ENCODE assay signal across 24 cellular contexts in genomic region chr7:25207887-25208286, GRCh38. TPM values are rescaled to one million over a fixed set of nuclear protein-coding genes. Genes with fewer than 3 reads are reported as not detected.
DNase-seq lines count a peak whose midpoint lies in the region; ATAC-seq, FAIRE-seq and TF ChIP-seq lines count a peak whose summit lies in the region.
"Had no signal": no experiment of that assay in that cellular context is flagged by ENCODE, and none has a peak within 500 bp of the region (broad histone marks: within the 10 kb centered on the region; RNA-seq: fewer than 3 reads in every experiment).

No MANE protein-coding gene starts in this region.

- in situ Hi-C loops in transverse colon (cut with MboI; ENCODE audit: low pct_ligation_motif_present in 1 of 4, low pct_unique_long_range_greater_than_20kb in 1 of 4, low sequenced_read_pairs in 3 of 4) = no loop called here

- H3K36me3 ChIP-seq in mucosa of rectum (ENCODE audit: control insufficient read depth in 2 of 2, insufficient read depth in 2 of 2, low read length in 2 of 2) (no peaks in the 10 kb centered on the region), transverse colon (no peaks in the 10 kb centered on the region), WERI-Rb-1 (no peaks in the 10 kb centered on the region)
- H3K36me3 ChIP-seq: BLaER1 treated with 17β-estradiol and CSF1 and Interleukin-3, amounts not matched to agents 10 nM and 100 nM had no signal

- no peak overlapping the region for H3K9ac ChIP-seq in mucosa of rectum (ENCODE audit: low read depth in 1 of 2, low read length in 2 of 2)
- H3K9ac ChIP-seq: BLaER1 treated with 17β-estradiol and CSF1 and Interleukin-3, amounts not matched to agents 10 nM and 100 nM had no signal

- intact Hi-C loops in left colon (cut with DNase I, micrococcal nuclease) = no loop called here
- intact Hi-C loops in transverse colon (cut with DNase I; ENCODE audit: low total_unique reads) = no loop called here

- H3K4me3 ChIP-seq in mucosa of rectum (ENCODE audit: low read length in 2 of 2) (no peak overlapping the region), transverse colon (no peak overlapping the region), WERI-Rb-1 (ENCODE audit: low read depth, low read length) (no peak overlapping the region)
- H3K4me3 ChIP-seq: A549; BLaER1 treated with 17β-estradiol and CSF1 and Interleukin-3, amounts not matched to agents 10 nM and 100 nM; GM12878 had no signal

- H3K27me3 ChIP-seq in mucosa of rectum (ENCODE audit: control insufficient read depth in 2 of 2, insufficient read depth in 2 of 2, low read length in 2 of 2) = no peaks in the 10 kb centered on the region
- H3K27me3 ChIP-seq in transverse colon = no peaks in the 10 kb centered on the region
- H3K27me3 ChIP-seq in WERI-Rb-1 (ENCODE audit: insufficient read depth, low read depth, severe bottlenecking) = no peaks in the 10 kb centered on the region
- H3K27me3 ChIP-seq: BLaER1 treated with 17β-estradiol and CSF1 and Interleukin-3, amounts not matched to agents 10 nM and 100 nM had no signal

- no peak for TF ChIP-seq POLR2A in transverse colon (IDR thresholded peaks at IDR 0.05)

- TF ChIP-seq CTCF in transverse colon (IDR thresholded peaks at IDR 0.05) = no peak
- no peak for TF ChIP-seq CTCF in WERI-Rb-1 (IDR thresholded peaks at IDR 0.05; ENCODE audit: low read depth, low read length)

- no peak for TF ChIP-seq EP300 in transverse colon (IDR thresholded peaks at IDR 0.05; ENCODE audit: low read depth)

- ATAC-seq in left colon = peak; percentile 67
- ATAC-seq: A549; CD8-positive, alpha-beta T cell; GM12878 had no signal

- H3K9me3 ChIP-seq in mucosa of rectum (ENCODE audit: control insufficient read depth in 2 of 2, low read length in 2 of 2) = no peaks in the 10 kb centered on the region
- peaks cover 4 to 8% of the 10 kb centered on the region in 2 donors for H3K9me3 ChIP-seq in transverse colon
- peaks cover 5% of the 10 kb centered on the region for H3K9me3 ChIP-seq in WERI-Rb-1 (ENCODE audit: severe bottlenecking)

- peak overlapping the region; percentile 40 to 48 for H3K27ac ChIP-seq in mucosa of rectum (ENCODE audit: low read depth in 2 of 2, low read length in 2 of 2)
- peak overlapping the region; percentile 45 to 72 (median 54) for H3K27ac ChIP-seq in transverse colon
- no peak overlapping the region for H3K27ac ChIP-seq in WERI-Rb-1
- H3K27ac ChIP-seq: 22Rv1; A549; BLaER1 treated with 17β-estradiol and CSF1 and Interleukin-3, amounts not matched to agents 10 nM and 100 nM; C4-2B had no signal

- peak; percentile 24 for FAIRE-seq in colon (lab: Jason Lieb, UNC)
- FAIRE-seq: A549, D721Med, GM12892, GM18507 had no signal

- 41 to 54% methylated on average over 3 of the region's 3 CpGs for WGBS in transverse colon (ENCODE audit: low coverage in 1 of 2), 2 donors

- DNase-seq in left colon (peak in 1 of 2 donors; percentile 37), transverse colon (peak; percentile 38), AG08395 (ENCODE audit: low spot score) (no peak), WERI-Rb-1 (no peak), GM03348 (ENCODE audit: low spot score) (no peak)
- DNase-seq: AML-193; Caco-2; Calu3; CD4-positive, alpha-beta T cell; CD8-positive, alpha-beta T cell; DMS79 treated with DMSO at 0.1 percent for 48 hours; GF-D8 had no signal

- H3K4me1 ChIP-seq in mucosa of rectum (ENCODE audit: control insufficient read depth in 2 of 2, insufficient read depth in 2 of 2, low read length in 2 of 2) (peaks cover 0 to 10% of the 10 kb centered on the region in 2 donors), transverse colon (peaks cover 0 to 27% (median 4%) of the 10 kb centered on the region in 4 donors)
- H3K4me1 ChIP-seq: A549 had no signal

RNA-seq across cellular contexts. Expression of gene NPVF, which starts 20.4 kb away (rescaled TPM):
- total RNA-seq in left colon (not detected), transverse colon (not detected)
- total RNA-seq: A172; B cell; Caco-2; Calu3; CD4-positive, alpha-beta T cell; CD8-positive, alpha-beta T cell; GM12878 had no signal
